In the genomic region with DNA sequence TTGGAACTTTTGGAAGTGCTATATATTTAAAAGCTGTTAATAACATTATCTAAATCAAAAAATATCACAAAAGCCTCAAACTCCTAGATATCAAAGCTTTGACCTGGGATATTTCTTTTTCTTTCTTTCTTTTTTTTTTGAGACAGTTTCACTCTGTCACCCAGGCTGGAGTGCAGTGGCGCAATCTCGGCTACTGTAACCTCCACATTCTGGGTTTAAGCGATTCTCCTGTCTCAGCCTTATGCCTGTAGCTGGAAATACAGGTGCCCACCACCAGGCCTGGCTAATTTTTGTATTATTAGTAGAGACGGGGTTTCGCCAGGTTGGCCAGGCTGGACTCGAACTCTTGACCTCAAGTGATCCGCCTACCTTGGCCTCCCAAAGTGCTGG, we compare ENCODE assay signal across 11 cellular contexts. TPM values are rescaled to one million over a fixed set of nuclear protein-coding genes. Genes with fewer than 3 reads are reported as not detected.
DNase-seq lines count a peak whose midpoint lies in the region; ATAC-seq and TF ChIP-seq lines count a peak whose summit lies in the region.
"Had no signal": no experiment of that assay in that cellular context is flagged by ENCODE, and none has a peak within 500 bp of the region (broad histone marks: within the 10 kb centered on the region; RNA-seq: fewer than 3 reads in every experiment).

No MANE protein-coding gene starts in this region.

- no peak for ATAC-seq in activated CD8-positive, alpha-beta memory T cell treated with anti-CD3 and anti-CD28 coated beads, Interleukin-2, amount 10 ng/mL, durations not matched to agents 7 days and 5 days

- H3K9me3 ChIP-seq in adrenal gland (replicated peaks in 1 of 3) = no peaks in the 10 kb centered on the region
- H3K9me3 ChIP-seq in liver (ENCODE audit: control insufficient read depth in 4 of 4, low read length in 3 of 4) = no peaks in the 10 kb centered on the region
- H3K9me3 ChIP-seq in tibial artery = no peaks in the 10 kb centered on the region
- no peaks in the 10 kb centered on the region for H3K9me3 ChIP-seq in A673 (ENCODE audit: low read depth, low read length, poor library complexity, severe bottlenecking)

- intact Hi-C loops in adrenal gland (cut with DNase I) = no loop called here
- intact Hi-C loops in tibial artery (cut with DNase I; ENCODE audit: low total_unique reads) = no loop called here
- intact Hi-C loops in A673 (cut with micrococcal nuclease; ENCODE audit: unreplicated experiment) = no loop called here

- H3K27ac ChIP-seq in adrenal gland (peak overlapping the region; percentile 76 to 91 (median 83)), liver (ENCODE audit: low read depth in 1 of 2, low read length in 2 of 2) (peak overlapping the region; percentile 71 to 78), tibial artery (peak overlapping the region; percentile 25 to 57), A673 (ENCODE audit: low read depth, low read length, poor library complexity, severe bottlenecking) (no peak overlapping the region)

- H3K27me3 Mint-ChIP-seq in activated CD8-positive, alpha-beta memory T cell treated with anti-CD3 and anti-CD28 coated beads, Interleukin-2, amount 10 ng/mL, durations not matched to agents 7 days and 5 days = no peaks in the 10 kb centered on the region
- H3K27me3 Mint-ChIP-seq: activated naive CD8-positive, alpha-beta T cell treated with anti-CD3 and anti-CD28 coated beads for 36 hours had no signal

- no peak for TF ChIP-seq RAD21 in liver (IDR thresholded peaks at IDR 0.05)

- CTCF ChIA-PET in activated CD8-positive, alpha-beta memory T cell treated with anti-CD3 and anti-CD28 coated beads, Interleukin-2, amount 10 ng/mL, durations not matched to agents 7 days and 5 days (lab: Charles Lee) = interaction anchor here (0.9 to 4.1 kb wide), 9 partner anchors 11 to 31 kb away, joined by 3 to 35 read pairs (median 6); no protein-coding TSS in a partner anchor
- CTCF ChIA-PET in A673 (lab: Charles Lee) (interaction anchor here (0.6 to 0.9 kb wide), 2 partner anchors 11 to 30 kb away, joined by 3 read pairs; no protein-coding TSS in a partner anchor), HEK293T (lab: Yijun Ruan, JAX) (no interaction called here)

- no peaks in the 10 kb centered on the region for H3K27me3 ChIP-seq in adrenal gland
- H3K27me3 ChIP-seq in liver (ENCODE audit: control insufficient read depth in 4 of 4, insufficient read depth in 4 of 4, low read length in 3 of 4) = no peaks in the 10 kb centered on the region
- no peaks in the 10 kb centered on the region for H3K27me3 ChIP-seq in tibial artery
- H3K27me3 ChIP-seq in A673 (replicated peaks; ENCODE audit: insufficient read depth, low read depth, low read length, poor library complexity) = no peaks in the 10 kb centered on the region

- TF ChIP-seq POLR2A in adrenal gland (IDR thresholded peaks at IDR 0.05) = no peak

- POLR2A ChIA-PET in A673 (lab: Charles Lee; ENCODE audit: low non-redundant PET) = no interaction called here
- POLR2A ChIA-PET in HEK293T (lab: Yijun Ruan, JAX) = no interaction called here

- H3K4me1 Mint-ChIP-seq in activated CD8-positive, alpha-beta memory T cell treated with anti-CD3 and anti-CD28 coated beads, Interleukin-2, amount 10 ng/mL, durations not matched to agents 7 days and 5 days = peaks cover 92% of the 10 kb centered on the region

- H3K4me3 Mint-ChIP-seq in activated CD8-positive, alpha-beta memory T cell treated with anti-CD3 and anti-CD28 coated beads, Interleukin-2, amount 10 ng/mL, durations not matched to agents 7 days and 5 days = no peak overlapping the region
- H3K4me3 Mint-ChIP-seq: activated naive CD8-positive, alpha-beta T cell treated with anti-CD3 and anti-CD28 coated beads for 36 hours had no signal

- peaks cover 17% of the 10 kb centered on the region for H3K36me3 Mint-ChIP-seq in activated CD8-positive, alpha-beta memory T cell treated with anti-CD3 and anti-CD28 coated beads, Interleukin-2, amount 10 ng/mL, durations not matched to agents 7 days and 5 days

- peak in 1 of 6 experiments; percentile 9 for TF ChIP-seq CTCF in adrenal gland (IDR thresholded peaks at IDR 0.05)
- no peak for TF ChIP-seq CTCF in liver (IDR thresholded peaks at IDR 0.05; ENCODE audit: low read depth, low read length, missing input control)
- no peak for TF ChIP-seq CTCF in tibial artery (IDR thresholded peaks at IDR 0.05)
- TF ChIP-seq CTCF in A673 (conservative IDR thresholded peaks at IDR 0.05; ENCODE audit: low read depth, low read length) = no peak

- no peak overlapping the region for H3K4me3 ChIP-seq in adrenal gland
- H3K4me3 ChIP-seq in liver (ENCODE audit: low read depth in 1 of 3, low read length in 3 of 3) = no peak overlapping the region
- H3K4me3 ChIP-seq in tibial artery = no peak overlapping the region
- no peak overlapping the region for H3K4me3 ChIP-seq in A673 (ENCODE audit: low read depth, low read length, poor library complexity, severe bottlenecking)

- H3K36me3 ChIP-seq in adrenal gland (replicated peaks in 1 of 2) = no peaks in the 10 kb centered on the region
- no peaks in the 10 kb centered on the region for H3K36me3 ChIP-seq in liver (ENCODE audit: control insufficient read depth in 4 of 4, insufficient read depth in 3 of 4, low read depth in 1 of 4, low read length in 3 of 4)
- H3K36me3 ChIP-seq in tibial artery = no peaks in the 10 kb centered on the region
- no peaks in the 10 kb centered on the region for H3K36me3 ChIP-seq in A673 (ENCODE audit: insufficient read depth, low read length, poor library complexity, severe bottlenecking)

- no TSS peak for BruUV-seq in A673 (replicated peaks; lab: Mats Ljungman, UMichigan)

- DNase-seq in activated CD8-positive, alpha-beta memory T cell treated with anti-CD3 and anti-CD28 coated beads, Interleukin-2, amount 10 ng/mL, durations not matched to agents 7 days and 5 days = no peak
- DNase-seq in activated CD8-positive, alpha-beta memory T cell treated with anti-CD3 and anti-CD28 coated beads, Interleukin-2, amount 50 U/mL, for 48 hours = no peak
- peak in 3 of 7 donors; percentile 37 to 63 (median 42) for DNase-seq in adrenal gland
- DNase-seq in tibial artery = no peak
- no peak for DNase-seq in NCI-H1694 (lab: John Stamatoyannopoulos, UW)
- no peak for DNase-seq in A673 (ENCODE audit: low spot score)
- no peak for DNase-seq in HEK293T (ENCODE audit: extremely low spot score)
- DNase-seq: activated CD4-positive, CD25-positive, alpha-beta regulatory T cell treated with anti-CD3 and anti-CD28 coated beads, Interleukin-2, amount 50 U/mL, for 72 hours; activated naive CD8-positive, alpha-beta T cell treated with anti-CD3 and anti-CD28 coated beads for 36 hours; NCI-H2171 had no signal

- H3K4me1 ChIP-seq in adrenal gland (replicated peaks in 1 of 2) (peaks cover 32 to 66% of the 10 kb centered on the region in 2 donors), liver (ENCODE audit: control insufficient read depth in 4 of 4, insufficient read depth in 4 of 4, low read length in 3 of 4) (peaks cover 17 to 51% (median 48%) of the 10 kb centered on the region in 4 donors), tibial artery (peaks cover 0 to 83% (median 51%) of the 10 kb centered on the region in 4 donors), A673 (ENCODE audit: insufficient read depth, low read length, poor library complexity, severe bottlenecking) (peaks cover 41% of the 10 kb centered on the region)

- peak overlapping the region; percentile 84 for H3K27ac Mint-ChIP-seq in activated CD8-positive, alpha-beta memory T cell treated with anti-CD3 and anti-CD28 coated beads, Interleukin-2, amount 10 ng/mL, durations not matched to agents 7 days and 5 days

- H3K9ac ChIP-seq in liver (ENCODE audit: low read depth in 1 of 2, low read length in 2 of 2) = no peak overlapping the region

- WGBS in adrenal gland, 4 donors = 63 to 79% (median 68%) methylated on average over 6 to 7 of the region's 7 CpGs
- WGBS in liver = 64% methylated on average over 7 of the region's 7 CpGs

- H3K9me3 Mint-ChIP-seq in activated CD8-positive, alpha-beta memory T cell treated with anti-CD3 and anti-CD28 coated beads, Interleukin-2, amount 10 ng/mL, durations not matched to agents 7 days and 5 days (ENCODE audit: low read depth) = no peaks in the 10 kb centered on the region
- H3K9me3 Mint-ChIP-seq: activated naive CD8-positive, alpha-beta T cell treated with anti-CD3 and anti-CD28 coated beads for 36 hours had no signal

TF ChIP-seq in liver, 16 proteins besides CTCF, POLR2A, EP300 and RAD21 (continues in another document):
- no peak for TF ChIP-seq NR2F2 (IDR thresholded peaks at IDR 0.05)
- no peak for TF ChIP-seq RXRA (IDR thresholded peaks at IDR 0.05)
- TF ChIP-seq TAF1 (conservative IDR thresholded peaks at IDR 0.05) = no peak

TF ChIP-seq in HEK293T, 16 proteins besides CTCF, POLR2A, EP300 and RAD21:
- TF ChIP-seq BHLHE40 (IDR thresholded peaks at IDR 0.05; ENCODE audit: borderline replicate concordance) (no peak), FOXM1 (IDR thresholded peaks at IDR 0.05; ENCODE audit: borderline replicate concordance) (no peak), TARDBP (IDR thresholded peaks at IDR 0.05) (no peak), SUZ12 (IDR thresholded peaks at IDR 0.05) (no peak), FOXA1 (IDR thresholded peaks at IDR 0.05) (no peak), LEF1 (IDR thresholded peaks at IDR 0.05; ENCODE audit: borderline replicate concordance) (no peak), L3MBTL2 (conservative IDR thresholded peaks at IDR 0.05) (no peak), ARNT (IDR thresholded peaks at IDR 0.05) (no peak), SP1 (IDR thresholded peaks at IDR 0.05) (no peak), FOXK2 (IDR thresholded peaks at IDR 0.05) (no peak), ELF4 (IDR thresholded peaks at IDR 0.05) (no peak), ZNF384 (IDR thresholded peaks at IDR 0.05) (no peak), CTBP1 (IDR thresholded peaks at IDR 0.05; ENCODE audit: borderline replicate concordance) (no peak)
- TF ChIP-seq, protein P1, sequence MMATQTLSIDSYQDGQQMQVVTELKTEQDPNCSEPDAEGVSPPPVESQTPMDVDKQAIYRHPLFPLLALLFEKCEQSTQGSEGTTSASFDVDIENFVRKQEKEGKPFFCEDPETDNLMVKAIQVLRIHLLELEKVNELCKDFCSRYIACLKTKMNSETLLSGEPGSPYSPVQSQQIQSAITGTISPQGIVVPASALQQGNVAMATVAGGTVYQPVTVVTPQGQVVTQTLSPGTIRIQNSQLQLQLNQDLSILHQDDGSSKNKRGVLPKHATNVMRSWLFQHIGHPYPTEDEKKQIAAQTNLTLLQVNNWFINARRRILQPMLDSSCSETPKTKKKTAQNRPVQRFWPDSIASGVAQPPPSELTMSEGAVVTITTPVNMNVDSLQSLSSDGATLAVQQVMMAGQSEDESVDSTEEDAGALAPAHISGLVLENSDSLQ (IDR thresholded peaks at IDR 0.05) = no peak

RNA-seq across cellular contexts. Expression of a gene that starts 31.3 kb away (rescaled TPM):
- total RNA-seq in activated CD8-positive, alpha-beta memory T cell treated with anti-CD3 and anti-CD28 coated beads, Interleukin-2, amount 10 ng/mL, durations not matched to agents 7 days and 5 days = 100 to 1,000 TPM; 187 to 215 TPM
- 100 to 1,000 TPM in 1 of 8 donors, 10 to 100 TPM in 7; 38.6 to 136 (median 61.2) TPM for total RNA-seq in adrenal gland
- 10 to 100 TPM; 14.5 to 48.7 (median 26.9) TPM for polyA plus RNA-seq in adrenal gland
- total RNA-seq in liver = 10 to 100 TPM; 14.1 to 19.6 TPM
- polyA plus RNA-seq in liver = 10 to 100 TPM in 1 of 2 donors, 1 to 10 TPM in 1; 5.6 to 19.7 TPM
- 56.4 and 61.5 TPM in 2 replicates for total RNA-seq in A673 (2021)
